ENCODE assay signal across 8 cellular contexts in the genomic region with DNA sequence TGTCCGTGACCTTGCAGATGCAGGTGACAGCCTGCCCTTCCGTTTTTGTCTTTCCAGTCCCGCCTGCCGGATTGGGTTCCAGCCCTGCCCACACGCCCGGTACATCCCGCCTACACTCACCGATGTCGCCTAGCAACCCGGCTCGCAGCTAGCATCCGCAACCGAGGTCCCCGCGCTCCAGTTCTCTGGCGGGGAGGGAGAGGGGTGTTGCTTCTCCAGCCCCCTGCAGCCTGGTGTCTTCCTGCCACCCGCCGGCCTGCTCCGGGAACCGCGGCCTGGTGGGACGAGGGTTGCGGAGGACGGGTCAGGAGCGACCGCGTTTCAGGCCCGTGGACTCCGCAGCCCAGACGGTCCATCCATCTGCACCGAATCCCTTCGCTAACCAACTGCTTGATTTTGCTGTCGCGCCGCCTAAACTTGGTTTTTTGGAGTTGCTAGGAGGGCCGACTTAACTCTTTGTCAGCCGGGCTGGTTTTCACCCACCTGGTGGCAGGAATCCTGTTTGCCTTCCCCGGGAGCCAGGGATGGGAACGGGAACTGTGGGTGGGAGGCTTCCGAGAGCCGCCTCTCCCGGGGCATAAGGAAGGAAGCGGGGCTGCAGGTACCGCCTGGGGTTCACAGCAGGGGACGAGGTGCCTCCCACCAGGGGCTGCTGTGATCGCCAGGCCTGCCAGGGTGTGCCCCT. TPM values are rescaled to one million over a fixed set of nuclear protein-coding genes. Genes with fewer than 3 reads are reported as not detected.
DNase-seq lines count a peak whose midpoint lies in the region; ATAC-seq and TF ChIP-seq lines count a peak whose summit lies in the region.

No MANE protein-coding gene starts in this region.

- peak; percentile 69 for ATAC-seq in CD8-positive, alpha-beta T cell
- ATAC-seq in GM19395 (IDR thresholded peaks at IDR 0.05; ENCODE audit: unreplicated experiment): no peak
- no peak for ATAC-seq in HG03135 (IDR thresholded peaks at IDR 0.05; ENCODE audit: unreplicated experiment)

- H3K36me3 Mint-ChIP-seq in CD8-positive, alpha-beta T cell: peaks cover 6% of the 10 kb centered on the region
- H3K36me3 Mint-ChIP-seq in activated naive CD8-positive, alpha-beta T cell treated with anti-CD3 and anti-CD28 coated beads for 36 hours: peaks cover 3% of the 10 kb centered on the region

- no peaks in the 10 kb centered on the region for H3K27me3 Mint-ChIP-seq in CD8-positive, alpha-beta T cell (ENCODE audit: low read depth)
- no peaks in the 10 kb centered on the region for H3K27me3 Mint-ChIP-seq in activated naive CD8-positive, alpha-beta T cell treated with anti-CD3 and anti-CD28 coated beads for 36 hours

- DNase-seq in CD8-positive, alpha-beta T cell: peak; percentile 38 to 76 (median 61)
- DNase-seq in NCI-H526 treated with DMSO at 0.1 percent for 48 hours (lab: John Stamatoyannopoulos, UW) (peak; percentile 4), hypothalamus (lab: John Stamatoyannopoulos, UW) (peak in 32 of 51 donors; percentile 5 to 72 (median 43)), kidney glomerular epithelial cell (lab: John Stamatoyannopoulos, UW) (no peak)
- peak; percentile 75 for DNase-seq in activated naive CD8-positive, alpha-beta T cell treated with anti-CD3 and anti-CD28 coated beads for 36 hours
- peak; percentile 42 to 56 for DNase-seq in stimulated activated CD4-positive, alpha-beta T cell treated with anti-CD3 and anti-CD28 coated beads, Interleukin-1b, Interleukin-23, amount 100 ng/mL, for 4 hours (ENCODE audit: low read depth in 2 of 2)

- H3K36me3 ChIP-seq in CD8-positive, alpha-beta T cell (ENCODE audit: insufficient read depth, low read length): no peaks in the 10 kb centered on the region

- no peaks in the 10 kb centered on the region for H3K9me3 ChIP-seq in CD8-positive, alpha-beta T cell (ENCODE audit: low read length)

- H3K9me3 Mint-ChIP-seq in CD8-positive, alpha-beta T cell: peaks cover 4% of the 10 kb centered on the region
- H3K9me3 Mint-ChIP-seq in activated naive CD8-positive, alpha-beta T cell treated with anti-CD3 and anti-CD28 coated beads for 36 hours: peaks cover 5% of the 10 kb centered on the region

- intact Hi-C loops in CD8-positive, alpha-beta T cell (cut with DNase I, micrococcal nuclease): loop anchor here in 1 of 2 experiments (2.0 kb wide), 1 partner anchor 39 kb away; the partner anchor contains the start of gene MRPL54

- H3K27ac ChIP-seq in CD8-positive, alpha-beta T cell (ENCODE audit: low read depth, low read length): no peak overlapping the region

- H3K4me3 Mint-ChIP-seq in CD8-positive, alpha-beta T cell: peak overlapping the region; percentile 56
- H3K4me3 Mint-ChIP-seq in activated naive CD8-positive, alpha-beta T cell treated with anti-CD3 and anti-CD28 coated beads for 36 hours: peak overlapping the region; percentile 22

- H3K27me3 ChIP-seq in CD8-positive, alpha-beta T cell (ENCODE audit: insufficient read depth, low read length): no peaks in the 10 kb centered on the region

- peaks cover 43% of the 10 kb centered on the region for H3K4me1 Mint-ChIP-seq in CD8-positive, alpha-beta T cell (ENCODE audit: low read depth)
- H3K4me1 Mint-ChIP-seq in activated naive CD8-positive, alpha-beta T cell treated with anti-CD3 and anti-CD28 coated beads for 36 hours: peaks cover 19% of the 10 kb centered on the region

- H3K4me1 ChIP-seq in CD8-positive, alpha-beta T cell (ENCODE audit: insufficient read depth, low read length): peaks cover 49% of the 10 kb centered on the region

- CTCF ChIA-PET in CD8-positive, alpha-beta T cell (lab: Charles Lee): no interaction called here

- H3K27ac Mint-ChIP-seq in CD8-positive, alpha-beta T cell: peak overlapping the region; percentile 22
- H3K27ac Mint-ChIP-seq in activated naive CD8-positive, alpha-beta T cell treated with anti-CD3 and anti-CD28 coated beads for 36 hours: no peak overlapping the region

- TF ChIP-seq CTCF in CD8-positive, alpha-beta T cell (IDR thresholded peaks at IDR 0.05): no peak

- POLR2A ChIA-PET in CD8-positive, alpha-beta T cell (lab: Charles Lee): interaction anchor here (1.0 kb wide), 1 partner anchor 11 kb away, joined by 4 read pairs; no protein-coding TSS in a partner anchor

- peak overlapping the region; percentile 60 for H3K4me3 ChIP-seq in CD8-positive, alpha-beta T cell (ENCODE audit: low read depth, low read length)

RNA-seq across cellular contexts. Expression of gene MATK, which starts 15.4 kb away (rescaled TPM):
- 10 to 100 TPM; 38.1 to 40.0 TPM for total RNA-seq in CD8-positive, alpha-beta T cell
- total RNA-seq in activated naive CD8-positive, alpha-beta T cell treated with anti-CD3 and anti-CD28 coated beads for 36 hours: 10 to 100 TPM; 32.1 to 33.8 TPM

RNA-seq across cellular contexts. Expression of gene RAX2, which starts 29.5 kb away (rescaled TPM):
- total RNA-seq in CD8-positive, alpha-beta T cell: not detected
- total RNA-seq in activated naive CD8-positive, alpha-beta T cell treated with anti-CD3 and anti-CD28 coated beads for 36 hours: not detected

RNA-seq across cellular contexts. Expression of gene MRPL54, which starts 39.1 kb away (rescaled TPM):
- total RNA-seq in CD8-positive, alpha-beta T cell: 10 to 100 TPM; 72.5 to 78.0 TPM
- 10 to 100 TPM; 76.9 to 81.5 TPM for total RNA-seq in activated naive CD8-positive, alpha-beta T cell treated with anti-CD3 and anti-CD28 coated beads for 36 hours

RNA-seq across cellular contexts. Expression of gene APBA3, which starts 40.1 kb away (rescaled TPM):
- total RNA-seq in CD8-positive, alpha-beta T cell: 10 to 100 TPM; 48.8 to 51.6 TPM
- 10 to 100 TPM; 21.4 to 21.9 TPM for total RNA-seq in activated naive CD8-positive, alpha-beta T cell treated with anti-CD3 and anti-CD28 coated beads for 36 hours
